In the genomic region with DNA sequence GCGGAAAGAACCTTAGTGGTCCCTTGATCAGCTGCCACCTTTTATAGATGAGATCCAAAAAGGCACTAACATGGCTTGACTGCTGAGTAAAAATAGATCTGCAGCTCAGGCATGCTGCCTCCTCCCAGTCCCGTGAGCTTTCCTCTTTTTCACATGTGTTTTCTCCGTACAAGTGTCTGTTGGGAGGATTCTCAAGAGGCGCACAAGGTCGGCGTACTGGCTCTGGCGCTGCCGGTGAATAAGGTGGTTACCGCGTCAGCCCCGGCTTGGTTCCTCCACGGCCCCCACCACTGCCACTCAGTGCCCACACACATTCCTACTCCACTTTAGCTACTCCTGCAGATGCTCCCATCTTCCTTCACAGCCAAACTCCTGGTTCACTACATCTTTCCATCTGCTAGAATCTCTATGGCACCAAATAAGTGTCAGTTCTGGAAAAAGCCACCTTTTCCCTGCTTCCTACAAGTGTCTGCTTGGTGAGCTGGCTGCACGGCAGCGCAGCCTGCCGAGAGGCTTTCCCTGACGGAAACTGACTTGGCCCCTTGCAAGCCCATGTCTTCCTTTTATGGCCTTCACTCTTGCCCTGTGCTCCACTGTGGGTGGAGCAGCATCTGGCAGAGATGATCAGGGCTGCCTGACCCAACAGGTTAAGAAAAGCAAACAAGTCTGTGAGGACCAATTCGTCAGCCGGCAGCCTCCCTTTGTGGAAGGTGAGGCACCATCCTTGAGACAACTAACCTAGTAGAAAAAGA, we compare ENCODE assay signal across 8 cellular contexts.
A peak's percentile ranks its signal among the peaks of the same experiment; 100 is the strongest.
DNase-seq lines count a peak whose midpoint lies in the region; ATAC-seq, FAIRE-seq and TF ChIP-seq lines count a peak whose summit lies in the region.

No MANE protein-coding gene starts in this region.

- H3K36me3 Mint-ChIP-seq in HFFc6 (ENCODE audit: low read depth) = peaks cover 25% of the 10 kb centered on the region
- H3K36me3 Mint-ChIP-seq in T-helper 2 cell treated with Interferon-gamma antibody and Interleukin-4, amounts not matched to agents 5 μg/mL and 100 μg/mL, for 36 hours (ENCODE audit: low read depth) = peaks cover 40% of the 10 kb centered on the region

- no TSS peak for BruUV-seq in GM12878 (replicated peaks; lab: Mats Ljungman, UMichigan)

- 93% methylated on average over 15 of the region's 18 CpGs for WGBS in GM12878 (ENCODE audit: insufficient coverage, insufficient replicate concordance, low lambda C conversion rate, missing lambda C conversion rate)

- no peak overlapping the region for H2AFZ ChIP-seq in GM12878 (ENCODE audit: control insufficient read depth, low read depth, low read length)

- no peak overlapping the region for H3K4me2 ChIP-seq in GM12878 (ENCODE audit: control insufficient read depth, insufficient read depth)

- no peaks in the 10 kb centered on the region for H3K9me3 Mint-ChIP-seq in HFFc6
- H3K9me3 Mint-ChIP-seq in T-helper 2 cell treated with Interferon-gamma antibody and Interleukin-4, amounts not matched to agents 5 μg/mL and 100 μg/mL, for 36 hours = no peaks in the 10 kb centered on the region

- H4K20me1 ChIP-seq in GM12878 (ENCODE audit: control insufficient read depth, insufficient read depth) = no peaks in the 10 kb centered on the region; the same call in 1 of the 2 replicates

- H3K9me3 ChIP-seq in GM12878 (replicated peaks; ENCODE audit: control insufficient read depth, insufficient read depth, low read length) (no peaks in the 10 kb centered on the region), right atrium auricular region (no peaks in the 10 kb centered on the region)

- intact Hi-C loops in GM12878 (cut with micrococcal nuclease; ENCODE audit: unreplicated experiment) (no loop called here), sciatic nerve (cut with DNase I) (no loop called here)

- peaks cover 15% of the 10 kb centered on the region for H3K79me2 ChIP-seq in GM12878 (ENCODE audit: control insufficient read depth, insufficient read depth, low read length)

- H3K27ac ChIP-seq in GM12878 (ENCODE audit: control insufficient read depth, insufficient read depth) (no peak overlapping the region), right atrium auricular region (peak overlapping the region; percentile 79 to 88)

- ATAC-seq in GM12878 (no peak), sciatic nerve (peak; percentile 88), HG03280 (IDR thresholded peaks at IDR 0.05; ENCODE audit: unreplicated experiment) (no peak)

- H3K4me3 ChIP-seq in GM12878 (no peak overlapping the region), right atrium auricular region (peak overlapping the region; percentile 13 to 36)

- CTCF ChIA-PET in GM12878 (lab: Yijun Ruan, JAX) = interaction anchor here (1.7 to 4.6 kb wide), 4 partner anchors 14 to 199 kb away, joined by 4 to 21 read pairs (median 7); no protein-coding TSS in a partner anchor

- FAIRE-seq in GM12878 (lab: Jason Lieb, UNC) = no peak

- H3K9ac ChIP-seq in GM12878 (ENCODE audit: control insufficient read depth, insufficient read depth, low read length) = no peak overlapping the region

- RAD21 ChIA-PET in GM12878 (lab: Charles Lee; ENCODE audit: unreplicated experiment) = interaction anchor here (0.6 to 2.0 kb wide), 2 partner anchors 99 to 198 kb away, joined by 4 to 7 read pairs; no protein-coding TSS in a partner anchor

- H3K4me1 Mint-ChIP-seq in HFFc6 (ENCODE audit: low read depth) = peaks cover 22% of the 10 kb centered on the region
- peaks cover 7% of the 10 kb centered on the region for H3K4me1 Mint-ChIP-seq in T-helper 2 cell treated with Interferon-gamma antibody and Interleukin-4, amounts not matched to agents 5 μg/mL and 100 μg/mL, for 36 hours (ENCODE audit: low read depth)

- DNase-seq in HFFc6 = no peak
- no peak for DNase-seq in GM12878 (ENCODE audit: low read depth, low spot score)
- DNase-seq in right atrium auricular region (ENCODE audit: low spot score) = no peak
- peak; percentile 71 for DNase-seq in sciatic nerve (ENCODE audit: low spot score)
- DNase-seq in GOT3 (lab: John Stamatoyannopoulos, UW) = no peak
- DNase-seq in NCI-H2081 (lab: John Stamatoyannopoulos, UW) = no peak
- no peak for DNase-seq in T-helper 2 cell treated with Interferon-gamma antibody and Interleukin-4, amounts not matched to agents 5 μg/mL and 100 μg/mL, for 36 hours (ENCODE audit: low spot score)

- H3K4me3 Mint-ChIP-seq in HFFc6 = no peak overlapping the region
- no peak overlapping the region for H3K4me3 Mint-ChIP-seq in T-helper 2 cell treated with Interferon-gamma antibody and Interleukin-4, amounts not matched to agents 5 μg/mL and 100 μg/mL, for 36 hours

- no peak for TF ChIP-seq EP300 in GM12878 (IDR thresholded peaks at IDR 0.05; ENCODE audit: borderline replicate concordance in 1 of 2, control insufficient read depth in 1 of 2, low read depth in 2 of 2, low read length in 2 of 2)

- H3K27me3 ChIP-seq in GM12878 (replicated peaks in 1 of 2; ENCODE audit: control insufficient read depth in 2 of 2, insufficient read depth in 2 of 2, low read length in 1 of 2) (no peaks in the 10 kb centered on the region), right atrium auricular region (no peaks in the 10 kb centered on the region)

- H3K27ac Mint-ChIP-seq in HFFc6 = peak overlapping the region; percentile 33; the same call in 1 of the 2 replicates
- H3K27ac Mint-ChIP-seq in T-helper 2 cell treated with Interferon-gamma antibody and Interleukin-4, amounts not matched to agents 5 μg/mL and 100 μg/mL, for 36 hours = no peak overlapping the region

- H3K36me3 ChIP-seq in GM12878 (ENCODE audit: control insufficient read depth in 2 of 2, insufficient read depth in 2 of 2, low read length in 1 of 2) = peaks cover 8 to 52% of the 10 kb centered on the region in 2 experiments
- H3K36me3 ChIP-seq in right atrium auricular region = peaks cover 13% of the 10 kb centered on the region

- no peaks in the 10 kb centered on the region for H3K27me3 Mint-ChIP-seq in HFFc6 (ENCODE audit: insufficient read depth)
- H3K27me3 Mint-ChIP-seq in T-helper 2 cell treated with Interferon-gamma antibody and Interleukin-4, amounts not matched to agents 5 μg/mL and 100 μg/mL, for 36 hours (ENCODE audit: low read depth) = no peaks in the 10 kb centered on the region

- H3K4me1 ChIP-seq in GM12878 (ENCODE audit: control insufficient read depth, insufficient read depth, low read length) (no peaks in the 10 kb centered on the region; the same call in 1 of the 2 replicates), right atrium auricular region (peaks cover 0 to 67% of the 10 kb centered on the region in 2 donors)

- TF ChIP-seq CTCF in HFFc6 (IDR thresholded peaks at IDR 0.05) (no peak), GM12878 (IDR thresholded peaks at IDR 0.05 in 2 of 3, conservative IDR thresholded peaks at IDR 0.05 in 1 of 3; ENCODE audit: control insufficient read depth in 2 of 3, extremely low read depth in 1 of 3, insufficient read depth in 1 of 3, low read depth in 3 of 3, low read length in 3 of 3) (no peak), right atrium auricular region (IDR thresholded peaks at IDR 0.05) (no peak)

- SMC1A ChIA-PET in GM12878 (lab: Charles Lee; ENCODE audit: uncharacterized antibody, unreplicated experiment) = interaction anchor here (1.2 to 2.5 kb wide), 2 partner anchors 15 to 198 kb away, joined by 3 to 15 read pairs; no protein-coding TSS in a partner anchor

- in situ Hi-C loops in GM12878 (cut with MboI) = no loop called here

- no peak for TF ChIP-seq POLR2A in GM12878 (IDR thresholded peaks at IDR 0.05; ENCODE audit: low read depth, low read length)

- POLR2A ChIA-PET in GM12878 (lab: Charles Lee) = interaction anchor here (0.6 to 1.0 kb wide), 2 partner anchors 198 to 201 kb away, joined by 3 to 4 read pairs; no protein-coding TSS in a partner anchor

- no peak for TF ChIP-seq RAD21 in GM12878 (IDR thresholded peaks at IDR 0.05; ENCODE audit: insufficient read depth, low read depth, low read length)

TF ChIP-seq in GM12878, 131 proteins besides CTCF, POLR2A, EP300 and RAD21:
- TF ChIP-seq POLR2AphosphoS5 (IDR thresholded peaks at IDR 0.05; ENCODE audit: low read length) = 0 out of 2 replicates have a peak, but pooled peaks have one; percentile 44
- TF ChIP-seq, protein P1, sequence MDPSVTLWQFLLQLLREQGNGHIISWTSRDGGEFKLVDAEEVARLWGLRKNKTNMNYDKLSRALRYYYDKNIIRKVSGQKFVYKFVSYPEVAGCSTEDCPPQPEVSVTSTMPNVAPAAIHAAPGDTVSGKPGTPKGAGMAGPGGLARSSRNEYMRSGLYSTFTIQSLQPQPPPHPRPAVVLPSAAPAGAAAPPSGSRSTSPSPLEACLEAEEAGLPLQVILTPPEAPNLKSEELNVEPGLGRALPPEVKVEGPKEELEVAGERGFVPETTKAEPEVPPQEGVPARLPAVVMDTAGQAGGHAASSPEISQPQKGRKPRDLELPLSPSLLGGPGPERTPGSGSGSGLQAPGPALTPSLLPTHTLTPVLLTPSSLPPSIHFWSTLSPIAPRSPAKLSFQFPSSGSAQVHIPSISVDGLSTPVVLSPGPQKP (IDR thresholded peaks at IDR 0.05; ENCODE audit: low read depth, low read length) = no peak
